Comparison of ENCODE assay signal across 8 cellular contexts in the genomic region with DNA sequence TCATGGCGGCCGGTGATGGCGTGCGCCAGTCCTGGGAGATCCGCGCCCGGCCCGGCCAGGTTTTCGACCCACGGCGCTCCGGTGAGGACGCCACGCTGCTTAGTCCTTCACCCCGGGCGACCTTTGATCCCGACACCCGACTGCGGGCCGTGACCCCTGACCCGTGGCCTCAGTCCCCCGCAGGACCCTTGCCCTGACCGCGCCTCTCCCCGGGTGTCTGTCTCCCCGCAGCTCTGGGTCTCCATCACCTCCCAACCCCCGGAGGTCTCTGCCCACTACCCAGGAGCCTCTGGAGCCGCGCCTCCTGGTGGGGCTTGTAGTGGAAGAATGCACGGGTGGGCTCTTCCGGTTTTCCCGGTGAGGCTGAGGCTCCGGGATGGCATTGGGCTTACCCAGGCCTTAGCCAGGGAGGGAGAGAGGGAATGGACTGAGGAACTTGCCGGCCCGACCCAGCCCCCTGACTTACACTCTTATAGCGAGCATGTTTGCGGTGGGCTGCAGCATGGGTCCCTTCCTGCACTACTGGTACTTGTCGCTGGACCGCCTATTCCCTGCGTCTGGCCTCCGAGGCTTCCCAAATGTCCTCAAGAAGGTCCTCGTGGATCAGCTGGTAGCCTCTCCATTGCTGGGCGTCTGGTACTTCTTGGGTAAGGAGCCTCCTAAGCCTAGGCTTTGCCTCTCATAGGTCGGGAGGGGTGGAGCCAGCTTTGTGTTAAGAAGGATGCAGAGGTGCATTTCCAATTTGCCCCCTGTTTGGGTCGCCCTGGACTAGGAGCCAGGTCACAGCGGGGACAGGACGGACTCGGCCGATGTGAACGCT. TPM values are rescaled to one million over a fixed set of nuclear protein-coding genes. Genes with fewer than 3 reads are reported as not detected.
DNase-seq lines count a peak whose midpoint lies in the region; ATAC-seq and TF ChIP-seq lines count a peak whose summit lies in the region.

No MANE protein-coding gene starts in this region.

- H3K4me1 Mint-ChIP-seq in activated naive CD4-positive, alpha-beta T cell treated with anti-CD3 and anti-CD28 coated beads for 36 hours (ENCODE audit: low read depth), result peaks cover 19% of the 10 kb centered on the region
- peaks cover 26% of the 10 kb centered on the region for H3K4me1 Mint-ChIP-seq in T-helper 17 cell

- H3K9me3 ChIP-seq in T-helper 17 cell (ENCODE audit: control insufficient read depth, low read length, poor library complexity, severe bottlenecking), result no peaks in the 10 kb centered on the region

- no peak for ATAC-seq in T-helper 17 cell
- no peak for ATAC-seq in sciatic nerve
- no peak for ATAC-seq in HG02678 (IDR thresholded peaks at IDR 0.05; ENCODE audit: unreplicated experiment)

- TF ChIP-seq CTCF in fibroblast of the aortic adventitia (IDR thresholded peaks at IDR 0.05; ENCODE audit: insufficient read depth, low read length), result no peak

- H3K36me3 Mint-ChIP-seq in activated naive CD4-positive, alpha-beta T cell treated with anti-CD3 and anti-CD28 coated beads for 36 hours (ENCODE audit: low read depth), result peaks cover 3% of the 10 kb centered on the region
- H3K36me3 Mint-ChIP-seq in T-helper 17 cell (ENCODE audit: low read depth), result peaks cover 5% of the 10 kb centered on the region

- CTCF ChIA-PET in activated naive CD4-positive, alpha-beta T cell treated with anti-CD3 and anti-CD28 coated beads for 36 hours (lab: Charles Lee), result interaction anchor here (0.6 to 3.5 kb wide), 8 partner anchors 10 to 145 kb away, joined by 3 to 28 read pairs (median 4); a partner anchor contains a TSS

- intact Hi-C loops in activated naive CD4-positive, alpha-beta T cell treated with anti-CD3 and anti-CD28 coated beads for 36 hours (cut with micrococcal nuclease), result loop anchor here (1.0 to 5.0 kb wide), 4 partner anchors 11 to 246 kb away; a partner anchor contains a TSS
- intact Hi-C loops in sciatic nerve (cut with DNase I), result no loop called here

- H3K4me3 ChIP-seq in fibroblast of the aortic adventitia (ENCODE audit: low read depth, low read length), result peak overlapping the region; percentile 89

- H3K9me3 Mint-ChIP-seq in activated naive CD4-positive, alpha-beta T cell treated with anti-CD3 and anti-CD28 coated beads for 36 hours, result no peaks in the 10 kb centered on the region

- peak overlapping the region; percentile 90 for H3K27ac Mint-ChIP-seq in activated naive CD4-positive, alpha-beta T cell treated with anti-CD3 and anti-CD28 coated beads for 36 hours
- H3K27ac Mint-ChIP-seq in T-helper 17 cell, result peak overlapping the region; percentile 94

- no peak for DNase-seq in activated naive CD4-positive, alpha-beta T cell treated with anti-CD3 and anti-CD28 coated beads for 36 hours
- no peak for DNase-seq in activated naive CD4-positive, alpha-beta T cell treated with anti-CD3 and anti-CD28 coated beads, Interleukin-2, amount 50 U/mL, for 16 hours
- DNase-seq in T-helper 17 cell, result no peak
- DNase-seq in fibroblast of the aortic adventitia (ENCODE audit: low read depth), result no peak
- peak; percentile 64 for DNase-seq in sciatic nerve (ENCODE audit: low spot score)
- DNase-seq in putamen (ENCODE audit: low spot score), result no peak
- DNase-seq in MV-4-11 (lab: John Stamatoyannopoulos, UW), result no peak

- H3K4me3 Mint-ChIP-seq in activated naive CD4-positive, alpha-beta T cell treated with anti-CD3 and anti-CD28 coated beads for 36 hours, result peak overlapping the region; percentile 83
- H3K4me3 Mint-ChIP-seq in T-helper 17 cell, result peak overlapping the region; percentile 92

- H3K27me3 Mint-ChIP-seq in activated naive CD4-positive, alpha-beta T cell treated with anti-CD3 and anti-CD28 coated beads for 36 hours (ENCODE audit: low read depth), result no peaks in the 10 kb centered on the region
- no peaks in the 10 kb centered on the region for H3K27me3 Mint-ChIP-seq in T-helper 17 cell

RNA-seq across cellular contexts. Expression of a gene that starts 0.6 kb away (rescaled TPM):
- total RNA-seq in activated naive CD4-positive, alpha-beta T cell treated with anti-CD3 and anti-CD28 coated beads for 36 hours, result 1 to 10 TPM; 6.3 to 6.5 TPM
- 1 to 10 TPM; 3.8 TPM for total RNA-seq in T-helper 17 cell
- 4.4 and 11.7 TPM in 2 replicates for total RNA-seq in fibroblast of the aortic adventitia (ENCODE audit: low replicate concordance)
- total RNA-seq in sciatic nerve, result 9.2 TPM

RNA-seq across cellular contexts. Expression of a gene that starts 10.2 kb away (rescaled TPM):
- 1 to 10 TPM; 3.8 to 6.0 TPM for total RNA-seq in activated naive CD4-positive, alpha-beta T cell treated with anti-CD3 and anti-CD28 coated beads for 36 hours
- total RNA-seq in T-helper 17 cell (10 to 100 TPM in 1 of 2 donors, 1 to 10 TPM in 1; 7.4 to 15.3 TPM), fibroblast of the aortic adventitia (ENCODE audit: low replicate concordance) (2.8 TPM in 1 of 2 replicates, not detected in the other), sciatic nerve (2.9 TPM)

RNA-seq across cellular contexts. Expression of a gene that starts 20.0 kb away (rescaled TPM):
- total RNA-seq in activated naive CD4-positive, alpha-beta T cell treated with anti-CD3 and anti-CD28 coated beads for 36 hours, result 10 to 100 TPM; 19.0 to 20.8 TPM
- total RNA-seq in T-helper 17 cell (10 to 100 TPM; 10.1 to 25.8 TPM), fibroblast of the aortic adventitia (ENCODE audit: low replicate concordance) (0.90 and 23.1 TPM in 2 replicates), sciatic nerve (82.2 TPM)

RNA-seq across cellular contexts. Expression of a gene that starts 32.6 kb away (rescaled TPM):
- total RNA-seq in activated naive CD4-positive, alpha-beta T cell treated with anti-CD3 and anti-CD28 coated beads for 36 hours, result under 1 TPM in 1 of 2 experiments, not detected in 1; 0.10 TPM
- total RNA-seq in T-helper 17 cell (under 1 TPM in 1 of 2 donors, not detected in 1; 0.31 TPM), fibroblast of the aortic adventitia (ENCODE audit: low replicate concordance) (not detected in 2 replicates), sciatic nerve (2.1 TPM)

RNA-seq across cellular contexts. Expression of a gene that starts 40.6 kb away (rescaled TPM):
- 10 to 100 TPM; 16.1 to 16.3 TPM for total RNA-seq in activated naive CD4-positive, alpha-beta T cell treated with anti-CD3 and anti-CD28 coated beads for 36 hours
- total RNA-seq in T-helper 17 cell (1 to 10 TPM; 8.6 to 9.1 TPM), fibroblast of the aortic adventitia (ENCODE audit: low replicate concordance) (36.7 and 41.3 TPM in 2 replicates), sciatic nerve (19.5 TPM)
